In genomic region chr6:121934461-121934860, GRCh38 we compare ENCODE assay signal across 28 cellular contexts.
"Had no signal": no experiment of that assay in that cellular context is flagged by ENCODE, and none has a peak within 500 bp of the region (broad histone marks: within the 10 kb centered on the region; RNA-seq: fewer than 3 reads in every experiment).

No MANE protein-coding gene starts in this region.

- ATAC-seq: heart right ventricle; left cardiac atrium; left lung; naive thymus-derived CD4-positive, alpha-beta T cell; right cardiac atrium; stimulated activated naive CD8-positive, alpha-beta T cell treated with anti-CD3 and anti-CD28 coated beads, Interleukin-15, amount 100 ng/mL, for 72 hours; upper lobe of right lung had no signal

- H2AFZ ChIP-seq: neural progenitor cell had no signal

- H3K9me3 ChIP-seq: esophagus muscularis mucosa, prostate gland, upper lobe of right lung, uterus had no signal

- FAIRE-seq: endothelial cell of umbilical vein, islet of Langerhans had no signal

- H3K36me3 ChIP-seq: esophagus muscularis mucosa, heart right ventricle, left lung, neural progenitor cell, prostate gland, suprapubic skin, transverse colon, upper lobe of right lung, uterus had no signal

- H3K4me2 ChIP-seq: neural progenitor cell had no signal

- H3K27ac ChIP-seq: coronary artery, esophagus muscularis mucosa, heart right ventricle, left lung, neural progenitor cell, prostate gland, suprapubic skin, transverse colon, upper lobe of right lung, uterus had no signal

- H3K4me3 ChIP-seq: coronary artery, esophagus muscularis mucosa, heart right ventricle, left lung, neural progenitor cell, prostate gland, skin epidermis, suprapubic skin, transverse colon, upper lobe of right lung, uterus had no signal

- H3K9ac ChIP-seq: neural progenitor cell had no signal

- H3K27me3 ChIP-seq: esophagus muscularis mucosa, heart right ventricle, left lung, neural progenitor cell, suprapubic skin, transverse colon, upper lobe of right lung, uterus had no signal

- H3K4me1 ChIP-seq: left lung, prostate gland, upper lobe of right lung, uterus had no signal

- DNase-seq: dermis blood vessel endothelial cell; effector memory CD4-positive, alpha-beta T cell; foreskin melanocyte; glutamatergic neuron; heart right ventricle; hippocampal formation; left cardiac atrium; left lung; mesenchymal stem cell; midbrain; naive thymus-derived CD4-positive, alpha-beta T cell; right cardiac atrium; stimulated activated CD4-positive, alpha-beta T cell treated with anti-CD3 and anti-CD28 coated beads, Interleukin-15, amount 100 ng/mL, for 24 hours; stimulated activated CD4-positive, alpha-beta T cell treated with anti-CD3 and anti-CD28 coated beads, Interleukin-4, amount 100 ng/mL, for 1 hour; stimulated activated CD8-positive, alpha-beta memory T cell treated with anti-CD3 and anti-CD28 coated beads, Interleukin-4, amount 100 ng/mL, for 48 hours; stimulated activated naive CD4-positive, alpha-beta T cell; stimulated activated naive CD8-positive, alpha-beta T cell treated with anti-CD3 and anti-CD28 coated beads, Interleukin-15, amount 100 ng/mL, for 72 hours; transverse colon; upper lobe of right lung; uterus had no signal
